ENCODE assay signal across 8 cellular contexts in genomic region chr5:95712347-95712958, GRCh38. TPM values are rescaled to one million over a fixed set of nuclear protein-coding genes. Genes with fewer than 3 reads are reported as not detected.
DNase-seq lines count a peak whose midpoint lies in the region; ATAC-seq, FAIRE-seq and TF ChIP-seq lines count a peak whose summit lies in the region.

No MANE protein-coding gene starts in this region.

- H3K36me3 Mint-ChIP-seq in natural killer cell treated with Interleukin-12 subunit alpha and Interleukin-12 subunit beta and Interleukin-15 and Interleukin-18, amount 100 ng/mL, for 72 hours, result peaks cover 4% of the 10 kb centered on the region
- no peaks in the 10 kb centered on the region for H3K36me3 Mint-ChIP-seq in natural killer cell

- no peaks in the 10 kb centered on the region for H3K9me2 ChIP-seq in hepatocyte (replicated peaks; ENCODE audit: insufficient read depth)

- H3K27ac Mint-ChIP-seq in natural killer cell treated with Interleukin-12 subunit alpha and Interleukin-12 subunit beta and Interleukin-15 and Interleukin-18, amount 100 ng/mL, for 72 hours, result no peak overlapping the region
- no peak overlapping the region for H3K27ac Mint-ChIP-seq in natural killer cell

- H3K27ac ChIP-seq in hepatocyte, result peak overlapping the region; percentile 62
- H3K27ac ChIP-seq in pancreas, result no peak overlapping the region

- H3K27me3 ChIP-seq in hepatocyte (no peaks in the 10 kb centered on the region), pancreas (no peaks in the 10 kb centered on the region)

- WGBS in hepatocyte (ENCODE audit: low lambda C conversion rate, missing lambda C conversion rate), result 23% methylated on average over 2 of the region's 2 CpGs
- 91 to 96% methylated on average over 2 of the region's 2 CpGs for WGBS in pancreas, 2 donors

- H3K4me3 Mint-ChIP-seq in natural killer cell treated with Interleukin-12 subunit alpha and Interleukin-12 subunit beta and Interleukin-15 and Interleukin-18, amount 100 ng/mL, for 72 hours, result no peak overlapping the region
- H3K4me3 Mint-ChIP-seq in natural killer cell, result no peak overlapping the region

- H3K4me3 ChIP-seq in hepatocyte (no peak overlapping the region), pancreas (no peak overlapping the region)

- TF ChIP-seq CTCF in natural killer cell (IDR thresholded peaks at IDR 0.05) (no peak), hepatocyte (IDR thresholded peaks at IDR 0.05; ENCODE audit: poor library complexity) (no peak), pancreas (IDR thresholded peaks at IDR 0.05) (no peak)

- peaks cover 20% of the 10 kb centered on the region for H3K4me1 ChIP-seq in hepatocyte (ENCODE audit: insufficient read depth)
- H3K4me1 ChIP-seq in pancreas, result peaks cover 0 to 6% (median 0%) of the 10 kb centered on the region in 3 donors

- no peak for FAIRE-seq in pancreas (lab: Jason Lieb, UNC)

- no peak overlapping the region for H2AFZ ChIP-seq in hepatocyte

- intact Hi-C loops in natural killer cell (cut with micrococcal nuclease), result no loop called here
- intact Hi-C loops in pancreas (cut with DNase I), result no loop called here

- no peaks in the 10 kb centered on the region for H3K79me2 ChIP-seq in hepatocyte

- no peaks in the 10 kb centered on the region for H3K27me3 Mint-ChIP-seq in natural killer cell treated with Interleukin-12 subunit alpha and Interleukin-12 subunit beta and Interleukin-15 and Interleukin-18, amount 100 ng/mL, for 72 hours
- H3K27me3 Mint-ChIP-seq in natural killer cell (ENCODE audit: low read depth in 2 of 2), result no peaks in the 10 kb centered on the region

- H3K9me3 Mint-ChIP-seq in natural killer cell treated with Interleukin-12 subunit alpha and Interleukin-12 subunit beta and Interleukin-15 and Interleukin-18, amount 100 ng/mL, for 72 hours, result peaks cover 3% of the 10 kb centered on the region
- no peaks in the 10 kb centered on the region for H3K9me3 Mint-ChIP-seq in natural killer cell

- ATAC-seq in natural killer cell treated with Interleukin-12 subunit alpha and Interleukin-12 subunit beta and Interleukin-15 and Interleukin-18, amount 100 ng/mL, for 72 hours, result peak; percentile 64 to 76
- ATAC-seq in natural killer cell (no peak), SK-N-SH treated with all-trans-retinoic acid at 6 μM for 48 hours (peak; percentile 95), pancreas (no peak)

- no peaks in the 10 kb centered on the region for H4K20me1 ChIP-seq in hepatocyte (ENCODE audit: insufficient read depth, poor library complexity, severe bottlenecking)

- no peak overlapping the region for H3K4me2 ChIP-seq in hepatocyte

- no peak for DNase-seq in natural killer cell treated with Interleukin-12 subunit alpha and Interleukin-12 subunit beta and Interleukin-15 and Interleukin-18, amount 100 ng/mL, for 72 hours (ENCODE audit: low spot score)
- DNase-seq in natural killer cell, result no peak
- peak; percentile 82 for DNase-seq in hepatocyte (ENCODE audit: low spot score)
- DNase-seq in pancreas, result no peak
- DNase-seq in DMS153 (lab: John Stamatoyannopoulos, UW), result no peak
- DNase-seq in NCI-H2029 (lab: John Stamatoyannopoulos, UW), result no peak
- DNase-seq in NCI-H2107 (lab: John Stamatoyannopoulos, UW), result no peak

- peaks cover 12 to 22% of the 10 kb centered on the region in 2 donors for H3K4me1 Mint-ChIP-seq in natural killer cell treated with Interleukin-12 subunit alpha and Interleukin-12 subunit beta and Interleukin-15 and Interleukin-18, amount 100 ng/mL, for 72 hours (ENCODE audit: low read depth in 2 of 2)
- H3K4me1 Mint-ChIP-seq in natural killer cell, result peaks cover 10 to 15% of the 10 kb centered on the region in 2 donors

- no peaks in the 10 kb centered on the region for H3K9me3 ChIP-seq in hepatocyte (ENCODE audit: low read depth)
- H3K9me3 ChIP-seq in pancreas, result no peaks in the 10 kb centered on the region

- H3K36me3 ChIP-seq in hepatocyte (replicated peaks; ENCODE audit: insufficient read depth, low read depth) (no peaks in the 10 kb centered on the region), pancreas (no peaks in the 10 kb centered on the region)

TF ChIP-seq in SK-N-SH treated with all-trans-retinoic acid at 6 μM for 48 hours, 23 proteins besides CTCF, POLR2A, EP300 and RAD21:
- TF ChIP-seq ESRRG (CRISPR knock-in tag; IDR thresholded peaks at IDR 0.05) (no peak), TOX (CRISPR knock-in tag; IDR thresholded peaks at IDR 0.05; ENCODE audit: borderline replicate concordance) (0 out of 2 replicates have a peak, but pooled peaks have one; percentile 29), ISL1 (CRISPR knock-in tag; IDR thresholded peaks at IDR 0.05) (peak; percentile 58; the same call in 1 of the 2 replicates)

RNA-seq across cellular contexts. Expression of gene RHOBTB3, which starts 18.7 kb away (rescaled TPM):
- total RNA-seq in natural killer cell treated with Interleukin-12 subunit alpha and Interleukin-12 subunit beta and Interleukin-15 and Interleukin-18, amount 100 ng/mL, for 72 hours, result 10 to 100 TPM; 14.7 to 17.4 TPM
- total RNA-seq in natural killer cell, result 10 to 100 TPM; 46.5 to 55.1 (median 46.5) TPM
- 126 and 162 TPM in 2 replicates for total RNA-seq in hepatocyte
- polyA plus RNA-seq in hepatocyte, result 91.3 and 113 TPM in 2 replicates
- 100 to 1,000 TPM in 3 of 6 donors, 10 to 100 TPM in 3; 59.6 to 190 (median 93.7) TPM for total RNA-seq in pancreas
- polyA plus RNA-seq in pancreas, result 10 to 100 TPM; 32.5 to 54.8 TPM

RNA-seq across cellular contexts. Expression of gene SPATA9, which starts 29.7 kb away (rescaled TPM):
- 1 to 10 TPM; 1.4 to 1.9 TPM for total RNA-seq in natural killer cell treated with Interleukin-12 subunit alpha and Interleukin-12 subunit beta and Interleukin-15 and Interleukin-18, amount 100 ng/mL, for 72 hours
- total RNA-seq in natural killer cell (1 to 10 TPM; 1.3 to 2.1 (median 2.0) TPM), hepatocyte (0.33 TPM in 1 of 2 replicates, not detected in the other), pancreas (under 1 TPM; 0.12 to 0.67 (median 0.48) TPM)
- polyA plus RNA-seq in hepatocyte (0.17 and 1.2 TPM in 2 replicates), pancreas (1 to 10 TPM in 1 of 2 donors, under 1 TPM in 1; 0.19 to 1.3 TPM)

Comparison
In these comparisons a context has a peak if more than half of its experiments do, and no peak if none do; other contexts are left out.
1. ATAC-seq: peak in natural killer cell treated with Interleukin-12 subunit alpha and Interleukin-12 subunit beta and Interleukin-15 and Interleukin-18, amount 100 ng/mL, for 72 hours (2 of 2) and SK-N-SH treated with all-trans-retinoic acid at 6 μM for 48 hours (single experiment); none in natural killer cell (0 of 3) and pancreas (0 of 4).